ENCODE assay signal across 7 cellular contexts in genomic region chr7:98040626-98041025, GRCh38. TPM values are rescaled to one million over a fixed set of nuclear protein-coding genes. Genes with fewer than 3 reads are reported as not detected.
"Had no signal": no experiment of that assay in that cellular context is flagged by ENCODE, and none has a peak within 500 bp of the region (broad histone marks: within the 10 kb centered on the region; RNA-seq: fewer than 3 reads in every experiment).

No MANE protein-coding gene starts in this region.

- H3K4me3 Mint-ChIP-seq: H9 had no signal

- H3K4me1 Mint-ChIP-seq: H9 had no signal

- ATAC-seq: K562 had no signal

- H3K4me3 ChIP-seq: K562 had no signal

- H3K27ac Mint-ChIP-seq: H9 had no signal

- DNase-seq: GOT3, H9, HCEC 1CT, IMR-90, KG1 had no signal

- H3K9me3 Mint-ChIP-seq: H9 had no signal

RNA-seq across cellular contexts. Expression of gene OCM2, which starts 50.6 kb away (rescaled TPM):
- total RNA-seq: H9, HT-29, IMR-90, K562 had no signal
- polyA plus RNA-seq: IMR-90, K562 had no signal
